12 cellular contexts compared by ENCODE assay signal in the genomic region with DNA sequence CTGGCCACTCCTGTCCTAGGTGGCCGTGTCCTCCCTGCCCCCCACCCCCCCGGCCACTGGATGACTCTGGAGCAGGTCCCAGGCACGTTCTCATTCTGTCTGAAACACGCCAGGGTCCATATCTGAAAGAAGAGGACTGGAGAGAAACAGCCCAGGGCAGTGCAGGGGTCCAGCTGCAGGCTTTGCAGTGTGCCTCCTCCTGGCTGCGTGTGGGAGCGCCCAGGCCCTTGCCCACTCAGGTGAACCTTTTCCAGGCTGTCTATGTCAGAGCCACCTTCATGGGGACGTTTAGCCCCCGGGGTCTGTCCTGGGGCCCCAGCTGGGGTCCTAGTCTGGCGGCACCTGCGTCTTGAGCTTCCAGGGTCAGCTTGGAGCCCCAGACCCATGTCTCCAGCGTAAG.
A peak's percentile ranks its signal among the peaks of the same experiment; 100 is the strongest.
DNase-seq lines count a peak whose midpoint lies in the region; ATAC-seq and TF ChIP-seq lines count a peak whose summit lies in the region.
"Had no signal": no experiment of that assay in that cellular context is flagged by ENCODE, and none has a peak within 500 bp of the region (broad histone marks: within the 10 kb centered on the region; RNA-seq: fewer than 3 reads in every experiment).

No MANE protein-coding gene starts in this region.

- TF ChIP-seq CTCF in Loucy (conservative IDR thresholded peaks at IDR 0.05; ENCODE audit: low read length) = peak; percentile 30; the same call in 1 of the 2 replicates
- peak; percentile 19 for TF ChIP-seq CTCF in retinal pigment epithelial cell (conservative IDR thresholded peaks at IDR 0.05; ENCODE audit: low read depth, low read length)

- no peak overlapping the region for H3K4me2 ChIP-seq in Loucy (ENCODE audit: low read depth, low read length, poor library complexity, severe bottlenecking)

- H3K9ac ChIP-seq in Loucy (ENCODE audit: low read depth, low read length, poor library complexity, severe bottlenecking) = no peak overlapping the region

- no peaks in the 10 kb centered on the region for H3K4me1 ChIP-seq in Loucy (ENCODE audit: insufficient read depth, low read length, poor library complexity, severe bottlenecking)

- H3K27me3 ChIP-seq in Loucy (ENCODE audit: insufficient read depth, low read length, poor library complexity, severe bottlenecking) = no peaks in the 10 kb centered on the region

- H3K36me3 ChIP-seq in Loucy (ENCODE audit: insufficient read depth, low read length) = peaks cover 4% of the 10 kb centered on the region; the same call in 1 of the 2 replicates

- H4K20me1 ChIP-seq in Loucy (ENCODE audit: insufficient read depth, low read length, poor library complexity, severe bottlenecking) = no peaks in the 10 kb centered on the region

- no peak for ATAC-seq in GM21360 (IDR thresholded peaks at IDR 0.05; ENCODE audit: unreplicated experiment)
- no peak for ATAC-seq in GM18909 (IDR thresholded peaks at IDR 0.05; ENCODE audit: poor library complexity, unreplicated experiment)
- no peak for ATAC-seq in GM19035 (IDR thresholded peaks at IDR 0.05; ENCODE audit: unreplicated experiment)
- ATAC-seq: CD8-positive, alpha-beta T cell had no signal

- H3K9me3 ChIP-seq in Loucy (ENCODE audit: insufficient read depth, low read depth, low read length) = no peaks in the 10 kb centered on the region

- no peaks in the 10 kb centered on the region for H3F3A ChIP-seq in Loucy (ENCODE audit: low read depth)

- H3K4me3 ChIP-seq in Loucy (ENCODE audit: low read length, poor library complexity, severe bottlenecking) (no peak overlapping the region), retinal pigment epithelial cell (ENCODE audit: low read length) (no peak overlapping the region)

- no peaks in the 10 kb centered on the region for H3K9me2 ChIP-seq in Loucy (replicated peaks; ENCODE audit: low read depth, low read length)

- no peaks in the 10 kb centered on the region for H3K79me2 ChIP-seq in Loucy (ENCODE audit: insufficient read depth, low read length)

- no peak overlapping the region for H2AFZ ChIP-seq in Loucy (ENCODE audit: low read length)

- DNase-seq in EH (ENCODE audit: low read depth) (peak; percentile 28), iPS-NIHi11 (ENCODE audit: low spot score) (peak; percentile 64), retinal pigment epithelial cell (ENCODE audit: low read depth) (no peak)
- DNase-seq: CD8-positive, alpha-beta T cell; effector CD8-positive, alpha-beta T cell; MV-4-11; NK-92 treated with Interleukin-12 subunit alpha and Interleukin-12 subunit beta, amount 100 ng/mL, for 24 hours; stimulated activated CD4-positive, alpha-beta T cell treated with anti-CD3 and anti-CD28 coated beads, Interleukin-1b, Interleukin-23, amount 100 ng/mL, for 48 hours had no signal
